8 cellular contexts compared by ENCODE assay signal in the genomic region with DNA sequence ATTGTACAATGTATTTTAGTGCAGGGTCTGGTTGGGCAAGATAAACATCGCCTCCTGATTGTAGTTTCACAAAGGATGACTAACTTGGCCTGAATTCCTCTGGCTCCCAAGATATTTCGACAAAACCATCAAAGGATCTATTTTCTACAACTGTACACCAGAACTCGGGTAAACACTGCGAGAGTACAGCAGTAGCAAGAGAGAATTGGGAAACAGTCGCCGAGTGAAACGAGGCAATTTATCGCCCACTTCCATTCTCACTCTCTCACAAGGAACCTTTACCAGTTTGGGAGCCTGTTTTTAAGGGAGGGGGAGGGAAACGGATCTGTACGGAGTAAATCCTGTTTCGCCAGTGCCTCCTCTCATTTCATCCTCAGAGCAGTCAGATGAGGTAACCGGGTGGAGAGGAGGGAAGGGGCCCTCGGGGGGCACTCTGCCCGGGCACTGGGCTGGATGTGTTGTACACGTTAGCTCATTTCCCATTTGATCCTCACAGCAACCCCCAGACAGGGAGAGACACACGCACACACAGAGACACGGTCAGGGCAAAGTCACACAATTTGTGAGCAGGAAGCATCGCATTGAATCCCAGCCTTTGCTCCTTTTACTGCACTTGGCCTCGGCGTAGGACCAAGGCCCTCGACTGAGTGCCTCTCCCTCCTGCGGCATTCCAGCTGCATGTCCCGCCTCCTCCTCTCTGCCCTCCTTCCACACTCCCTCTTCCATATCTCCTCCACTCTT.
DNase-seq lines count a peak whose midpoint lies in the region; ATAC-seq and TF ChIP-seq lines count a peak whose summit lies in the region.

No MANE protein-coding gene starts in this region.

- H3K4me3 ChIP-seq in tibial artery = peak overlapping the region; percentile 21 to 28

- H3K27ac ChIP-seq in tibial artery = no peak overlapping the region

- H3K36me3 ChIP-seq in tibial artery = no peaks in the 10 kb centered on the region

- peaks cover 39% of the 10 kb centered on the region for H3K4me1 Mint-ChIP-seq in activated naive CD4-positive, alpha-beta T cell treated with anti-CD3 and anti-CD28 coated beads, Interleukin-2, amount 10 ng/mL, durations not matched to agents 7 days and 5 days
- H3K4me1 Mint-ChIP-seq in activated naive CD4-positive, alpha-beta T cell treated with anti-CD3 and anti-CD28 coated beads for 36 hours (ENCODE audit: low read depth) = peaks cover 16% of the 10 kb centered on the region

- peaks cover 2% of the 10 kb centered on the region for H3K36me3 Mint-ChIP-seq in activated naive CD4-positive, alpha-beta T cell treated with anti-CD3 and anti-CD28 coated beads, Interleukin-2, amount 10 ng/mL, durations not matched to agents 7 days and 5 days
- H3K36me3 Mint-ChIP-seq in activated naive CD4-positive, alpha-beta T cell treated with anti-CD3 and anti-CD28 coated beads for 36 hours (ENCODE audit: low read depth) = no peaks in the 10 kb centered on the region

- no peak overlapping the region for H3K4me3 Mint-ChIP-seq in activated naive CD4-positive, alpha-beta T cell treated with anti-CD3 and anti-CD28 coated beads, Interleukin-2, amount 10 ng/mL, durations not matched to agents 7 days and 5 days
- no peak overlapping the region for H3K4me3 Mint-ChIP-seq in activated naive CD4-positive, alpha-beta T cell treated with anti-CD3 and anti-CD28 coated beads for 36 hours

- CTCF ChIA-PET in activated naive CD4-positive, alpha-beta T cell treated with anti-CD3 and anti-CD28 coated beads, Interleukin-2, amount 10 ng/mL, durations not matched to agents 7 days and 5 days (lab: Charles Lee) = no interaction called here
- CTCF ChIA-PET in activated naive CD4-positive, alpha-beta T cell treated with anti-CD3 and anti-CD28 coated beads for 36 hours (lab: Charles Lee) = no interaction called here

- H3K9me3 ChIP-seq in tibial artery = no peaks in the 10 kb centered on the region

- no peak for DNase-seq in activated naive CD4-positive, alpha-beta T cell treated with anti-CD3 and anti-CD28 coated beads, Interleukin-2, amount 10 ng/mL, durations not matched to agents 7 days and 5 days
- DNase-seq in activated naive CD4-positive, alpha-beta T cell treated with anti-CD3 and anti-CD28 coated beads for 36 hours = no peak
- DNase-seq in brain pericyte (ENCODE audit: low read depth, low spot score) = peak; percentile 55
- DNase-seq in left colon = peak; percentile 71 to 83
- DNase-seq in tibial artery = no peak
- no peak for DNase-seq in mesenteric fat pad (ENCODE audit: low spot score)

- H3K27ac Mint-ChIP-seq in activated naive CD4-positive, alpha-beta T cell treated with anti-CD3 and anti-CD28 coated beads, Interleukin-2, amount 10 ng/mL, durations not matched to agents 7 days and 5 days = peak overlapping the region; percentile 85
- H3K27ac Mint-ChIP-seq in activated naive CD4-positive, alpha-beta T cell treated with anti-CD3 and anti-CD28 coated beads for 36 hours = no peak overlapping the region

- H3K9me3 Mint-ChIP-seq in activated naive CD4-positive, alpha-beta T cell treated with anti-CD3 and anti-CD28 coated beads, Interleukin-2, amount 10 ng/mL, durations not matched to agents 7 days and 5 days = no peaks in the 10 kb centered on the region
- H3K9me3 Mint-ChIP-seq in activated naive CD4-positive, alpha-beta T cell treated with anti-CD3 and anti-CD28 coated beads for 36 hours = no peaks in the 10 kb centered on the region

- H3K27me3 ChIP-seq in tibial artery = no peaks in the 10 kb centered on the region

- H3K4me1 ChIP-seq in tibial artery = peaks cover 0 to 21% (median 10%) of the 10 kb centered on the region in 4 donors

- TF ChIP-seq CTCF in tibial artery (IDR thresholded peaks at IDR 0.05) = no peak

- H3K27me3 Mint-ChIP-seq in activated naive CD4-positive, alpha-beta T cell treated with anti-CD3 and anti-CD28 coated beads, Interleukin-2, amount 10 ng/mL, durations not matched to agents 7 days and 5 days = peaks cover 39% of the 10 kb centered on the region
- H3K27me3 Mint-ChIP-seq in activated naive CD4-positive, alpha-beta T cell treated with anti-CD3 and anti-CD28 coated beads for 36 hours (ENCODE audit: low read depth) = no peaks in the 10 kb centered on the region

- peak; percentile 94 for ATAC-seq in left colon
- no peak for ATAC-seq in GM19351 (IDR thresholded peaks at IDR 0.05; ENCODE audit: unreplicated experiment)
- no peak for ATAC-seq in GM18909 (IDR thresholded peaks at IDR 0.05; ENCODE audit: poor library complexity, unreplicated experiment)

- intact Hi-C loops in activated naive CD4-positive, alpha-beta T cell treated with anti-CD3 and anti-CD28 coated beads for 36 hours (cut with micrococcal nuclease) = no loop called here
- intact Hi-C loops in left colon (cut with DNase I, micrococcal nuclease) = no loop called here
- intact Hi-C loops in tibial artery (cut with DNase I; ENCODE audit: low total_unique reads) = no loop called here

Comparison
In these comparisons a context has a peak if more than half of its experiments do, and no peak if none do; other contexts are left out.
1. DNase-seq: peak in brain pericyte (single experiment) and left colon (2 of 2); none in activated naive CD4-positive, alpha-beta T cell treated with anti-CD3 and anti-CD28 coated beads, Interleukin-2, amount 10 ng/mL, durations not matched to agents 7 days and 5 days (single experiment), activated naive CD4-positive, alpha-beta T cell treated with anti-CD3 and anti-CD28 coated beads for 36 hours (single experiment), tibial artery (0 of 2) and mesenteric fat pad (single experiment).